18 cellular contexts compared by ENCODE assay signal in genomic region chr10:98416989-98417388, GRCh38. TPM values are rescaled to one million over a fixed set of nuclear protein-coding genes. Genes with fewer than 3 reads are reported as not detected.
DNase-seq lines count a peak whose midpoint lies in the region; ATAC-seq, FAIRE-seq and TF ChIP-seq lines count a peak whose summit lies in the region.
"Had no signal": no experiment of that assay in that cellular context is flagged by ENCODE, and none has a peak within 500 bp of the region (broad histone marks: within the 10 kb centered on the region; RNA-seq: fewer than 3 reads in every experiment).

No MANE protein-coding gene starts in this region.

- in situ Hi-C loops in K562 (cut with MboI) (no loop called here), HAP-1 (cut with MboI; ENCODE audit: low sequenced_read_pairs) (no loop called here)

- no peaks in the 10 kb centered on the region for H3K9me3 Mint-ChIP-seq in natural killer cell
- no peaks in the 10 kb centered on the region for H3K9me3 Mint-ChIP-seq in natural killer cell treated with Interleukin-12 subunit alpha and Interleukin-12 subunit beta and Interleukin-15 and Interleukin-18, amount 100 ng/mL, for 72 hours
- no peaks in the 10 kb centered on the region for H3K9me3 Mint-ChIP-seq in naive thymus-derived CD4-positive, alpha-beta T cell

- H3K79me2 ChIP-seq in K562 (ENCODE audit: control insufficient read depth, insufficient read depth, low read length) = no peaks in the 10 kb centered on the region

- H3K4me2 ChIP-seq in K562 (ENCODE audit: insufficient read depth, low read length) = no peak overlapping the region
- H3K4me2 ChIP-seq: BLaER1 treated with 17β-estradiol and CSF1 and Interleukin-3, amounts not matched to agents 10 nM and 100 nM had no signal

- WGBS in K562 (ENCODE audit: insufficient coverage, low coverage, missing lambda C conversion rate) = 87% methylated on average over 5 of the region's 6 CpGs

- FAIRE-seq in K562 (lab: Jason Lieb, UNC) = no peak

- DNase-seq in natural killer cell (no peak), K562 (ENCODE audit: extremely low read depth in 1 of 4, low spot score in 3 of 4) (peak in 1 of 4 experiments; percentile 6), HAP-1 (ENCODE audit: low spot score in 2 of 2) (no peak)
- DNase-seq in natural killer cell treated with Interleukin-12 subunit alpha and Interleukin-12 subunit beta and Interleukin-15 and Interleukin-18, amount 100 ng/mL, for 72 hours (ENCODE audit: low spot score) = no peak
- no peak for DNase-seq in naive thymus-derived CD4-positive, alpha-beta T cell
- no peak for DNase-seq in activated CD4-positive, alpha-beta T cell treated with anti-CD3 and anti-CD28 coated beads, Interleukin-2, amount 50 U/mL, for 4 hours
- DNase-seq: DMS79, H7, Karpas-422, NCI-H1417 treated with DMSO at 0.1 percent for 48 hours, NCI-H1930, NCI-H226, NCI-H524, PC-3, RPMI8226 had no signal

- H3K36me3 ChIP-seq in K562 (ENCODE audit: control insufficient read depth, insufficient read depth, low read length) (peaks cover 24% of the 10 kb centered on the region; the same call in 1 of the 3 replicates), HAP-1 (replicated peaks) (peaks cover 3% of the 10 kb centered on the region; the same call in 1 of the 2 replicates)
- H3K36me3 ChIP-seq in naive thymus-derived CD4-positive, alpha-beta T cell (ENCODE audit: control insufficient read depth in 2 of 3, insufficient read depth in 3 of 3, low read length in 3 of 3) = peaks cover 0 to 43% (median 7%) of the 10 kb centered on the region in 3 experiments

- peaks cover 12 to 23% of the 10 kb centered on the region in 2 donors for H3K4me1 Mint-ChIP-seq in natural killer cell
- H3K4me1 Mint-ChIP-seq in natural killer cell treated with Interleukin-12 subunit alpha and Interleukin-12 subunit beta and Interleukin-15 and Interleukin-18, amount 100 ng/mL, for 72 hours (ENCODE audit: low read depth in 2 of 2) = peaks cover 11 to 14% of the 10 kb centered on the region in 2 donors
- H3K4me1 Mint-ChIP-seq in naive thymus-derived CD4-positive, alpha-beta T cell = peaks cover 12 to 32% (median 25%) of the 10 kb centered on the region in 7 donors

- TF ChIP-seq CTCF in natural killer cell (IDR thresholded peaks at IDR 0.05) (no peak), K562 (IDR thresholded peaks at IDR 0.05 in 2 of 3, conservative IDR thresholded peaks at IDR 0.05 in 1 of 3; ENCODE audit: insufficient read depth in 2 of 3, low read depth in 1 of 3, low read length in 3 of 3) (no peak)

- no peak for TF ChIP-seq RAD21 in K562 (CRISPR knock-in tag; conservative IDR thresholded peaks at IDR 0.05 in 1 of 2, IDR thresholded peaks at IDR 0.05 in 1 of 2)

- H3K27me3 ChIP-seq in K562 (ENCODE audit: control insufficient read depth in 2 of 2, insufficient read depth in 2 of 2, low read length in 2 of 2) = no peaks in the 10 kb centered on the region
- no peaks in the 10 kb centered on the region for H3K27me3 ChIP-seq in naive thymus-derived CD4-positive, alpha-beta T cell (ENCODE audit: control insufficient read depth in 2 of 2, insufficient read depth in 2 of 2, low read length in 2 of 2)
- no peaks in the 10 kb centered on the region for H3K27me3 ChIP-seq in HAP-1 (ENCODE audit: low read depth)
- H3K27me3 ChIP-seq: BLaER1 treated with 17β-estradiol and CSF1 and Interleukin-3, amounts not matched to agents 10 nM and 100 nM had no signal

- CTCF ChIA-PET in K562 (lab: Yijun Ruan, JAX; ENCODE audit: low intra/inter-chr PET ratio) = no interaction called here
- CTCF ChIA-PET in naive thymus-derived CD4-positive, alpha-beta T cell (lab: Charles Lee) = no interaction called here

- H3K4me3 ChIP-seq in K562 (no peak overlapping the region), HAP-1 (no peak overlapping the region)
- no peak overlapping the region for H3K4me3 ChIP-seq in naive thymus-derived CD4-positive, alpha-beta T cell (ENCODE audit: low read length)
- H3K4me3 ChIP-seq: BLaER1 treated with 17β-estradiol and CSF1 and Interleukin-3, amounts not matched to agents 10 nM and 100 nM had no signal

- H3K4me3 Mint-ChIP-seq in natural killer cell = peak overlapping the region; percentile 25
- no peak overlapping the region for H3K4me3 Mint-ChIP-seq in natural killer cell treated with Interleukin-12 subunit alpha and Interleukin-12 subunit beta and Interleukin-15 and Interleukin-18, amount 100 ng/mL, for 72 hours
- H3K4me3 Mint-ChIP-seq in naive thymus-derived CD4-positive, alpha-beta T cell = no peak overlapping the region

- no peak for TF ChIP-seq POLR2A in K562 (conservative IDR thresholded peaks at IDR 0.05)

- no peak overlapping the region for H2AFZ ChIP-seq in K562 (ENCODE audit: low read depth, low read length)

- H3K4me1 ChIP-seq in K562 (replicated peaks in 1 of 2; ENCODE audit: control insufficient read depth in 2 of 2, insufficient read depth in 2 of 2, low read length in 2 of 2) (peaks cover 6 to 28% of the 10 kb centered on the region in 2 experiments; a peak in 4 of 5 replicates), HAP-1 (peaks cover 7% of the 10 kb centered on the region)
- H3K4me1 ChIP-seq in naive thymus-derived CD4-positive, alpha-beta T cell (ENCODE audit: control insufficient read depth in 2 of 2, insufficient read depth in 2 of 2, low read length in 2 of 2) = peaks cover 0 to 13% of the 10 kb centered on the region in 2 donors

- TF ChIP-seq EP300 in K562 (IDR thresholded peaks at IDR 0.05; ENCODE audit: low read length) = no peak

- H3K9me3 ChIP-seq in K562 (replicated peaks; ENCODE audit: control insufficient read depth, insufficient read depth, low read depth, low read length) (no peaks in the 10 kb centered on the region), HAP-1 (no peaks in the 10 kb centered on the region)
- H3K9me3 ChIP-seq in naive thymus-derived CD4-positive, alpha-beta T cell (ENCODE audit: control insufficient read depth in 2 of 3, low read length in 3 of 3) = no peaks in the 10 kb centered on the region
- H3K9me3 ChIP-seq: BLaER1 treated with 17β-estradiol and CSF1 and Interleukin-3, amounts not matched to agents 10 nM and 100 nM had no signal

- ATAC-seq in natural killer cell = no peak
- no peak for ATAC-seq in natural killer cell treated with Interleukin-12 subunit alpha and Interleukin-12 subunit beta and Interleukin-15 and Interleukin-18, amount 100 ng/mL, for 72 hours
- no peak for ATAC-seq in K562
- no peak for ATAC-seq in naive thymus-derived CD4-positive, alpha-beta T cell
- no peak for ATAC-seq in HG03432 (IDR thresholded peaks at IDR 0.05; ENCODE audit: unreplicated experiment)
- ATAC-seq: PC-3 had no signal

- H3K27ac ChIP-seq in K562 (ENCODE audit: extremely low read depth, low read depth, low read length) = no peak overlapping the region
- H3K27ac ChIP-seq in naive thymus-derived CD4-positive, alpha-beta T cell (ENCODE audit: low read depth, low read length) = no peak overlapping the region
- H3K27ac ChIP-seq: BLaER1 treated with 17β-estradiol and CSF1 and Interleukin-3, amounts not matched to agents 10 nM and 100 nM; HL-60 had no signal

- H3K27me3 Mint-ChIP-seq in natural killer cell (ENCODE audit: low read depth in 2 of 2) = no peaks in the 10 kb centered on the region
- no peaks in the 10 kb centered on the region for H3K27me3 Mint-ChIP-seq in natural killer cell treated with Interleukin-12 subunit alpha and Interleukin-12 subunit beta and Interleukin-15 and Interleukin-18, amount 100 ng/mL, for 72 hours
- no peaks in the 10 kb centered on the region for H3K27me3 Mint-ChIP-seq in naive thymus-derived CD4-positive, alpha-beta T cell

- peak overlapping the region in 1 of 2 donors; percentile 38 for H3K27ac Mint-ChIP-seq in natural killer cell
- no peak overlapping the region for H3K27ac Mint-ChIP-seq in natural killer cell treated with Interleukin-12 subunit alpha and Interleukin-12 subunit beta and Interleukin-15 and Interleukin-18, amount 100 ng/mL, for 72 hours
- peak overlapping the region in 6 of 9 donors; percentile 17 to 95 (median 76) for H3K27ac Mint-ChIP-seq in naive thymus-derived CD4-positive, alpha-beta T cell

- no peaks in the 10 kb centered on the region for H4K20me1 ChIP-seq in K562 (replicated peaks; ENCODE audit: control insufficient read depth, insufficient read depth, low read length)

- POLR2A ChIA-PET in K562 (lab: Yijun Ruan, JAX) = interaction anchor here (0.6 to 1.0 kb wide), 2 partner anchors 14 to 30 kb away, joined by 3 read pairs; partner anchors contain the start of gene HPS1
- POLR2A ChIA-PET in naive thymus-derived CD4-positive, alpha-beta T cell (lab: Charles Lee) = no interaction called here

- H3K9me1 ChIP-seq in K562 (ENCODE audit: control insufficient read depth, insufficient read depth, low read length) = no peaks in the 10 kb centered on the region

- intact Hi-C loops in natural killer cell (cut with micrococcal nuclease) (no loop called here), K562 (cut with micrococcal nuclease) (no loop called here)
- intact Hi-C loops in naive thymus-derived CD4-positive, alpha-beta T cell (cut with micrococcal nuclease) = no loop called here

- BruUV-seq in K562 (replicated peaks; lab: Mats Ljungman, UMichigan) = no TSS peak

- H3K36me3 Mint-ChIP-seq in natural killer cell = peaks cover 7% of the 10 kb centered on the region
- peaks cover 6% of the 10 kb centered on the region for H3K36me3 Mint-ChIP-seq in natural killer cell treated with Interleukin-12 subunit alpha and Interleukin-12 subunit beta and Interleukin-15 and Interleukin-18, amount 100 ng/mL, for 72 hours
- H3K36me3 Mint-ChIP-seq in naive thymus-derived CD4-positive, alpha-beta T cell = peaks cover 0 to 17% (median 4%) of the 10 kb centered on the region in 5 donors

- H3K9ac ChIP-seq in K562 (ENCODE audit: insufficient read depth in 1 of 2, low read depth in 2 of 2, low read length in 2 of 2) = no peak overlapping the region
- H3K9ac ChIP-seq: BLaER1 treated with 17β-estradiol and CSF1 and Interleukin-3, amounts not matched to agents 10 nM and 100 nM had no signal

RNA-seq across cellular contexts. Expression of gene PYROXD2, which starts 2.0 kb away (rescaled TPM):
- total RNA-seq in natural killer cell (10 to 100 TPM; 20.8 to 28.2 (median 28.0) TPM), K562 (2014; rRNA removed) (0.14 TPM in 1 of 2 replicates, not detected in the other), K562 (2014; rRNA removed; fragmentation: Illumina TruSeq; extraction: Trizol) (0.15 TPM in 1 of 2 replicates, not detected in the other), K562 (2015; rRNA removed; fragmentation: Illumina TruSeq; extraction: Trizol) (0.83 TPM in 1 of 2 replicates, not detected in the other), K562 (2021) (0.58 and 1.0 TPM in 2 replicates)
- 1 to 10 TPM; 6.1 to 7.2 TPM for total RNA-seq in natural killer cell treated with Interleukin-12 subunit alpha and Interleukin-12 subunit beta and Interleukin-15 and Interleukin-18, amount 100 ng/mL, for 72 hours
- total RNA-seq in K562 (2011; cell fraction: chromatin; rRNA removed; ENCODE audit: low replicate concordance) = 1.5 and 7.7 TPM in 2 replicates
- total RNA-seq in K562 (2011; cell fraction: nucleolus; rRNA removed) = 2.0 and 2.7 TPM in 2 replicates
- 2.6 and 4.7 TPM in 2 replicates for total RNA-seq in K562 (2011; cell fraction: nucleoplasm; rRNA removed)
- polyA plus RNA-seq in K562 (2011; rRNA removed) (1.4 and 2.1 TPM in 2 replicates), K562 (2014; fragmentation: Illumina TruSeq; extraction: Trizol) (0.36 TPM in 1 of 2 replicates, not detected in the other), K562 (2014; fragmentation: Nextera tagmentation; extraction: Ambion mirVana) (under 1 TPM; 0.56 to 0.67 TPM), K562 (2014; rRNA removed) (0.09 and 0.64 TPM in 2 replicates)
- polyA plus RNA-seq in K562 (2011; cell fraction: cytosol; rRNA removed) = 0.25 and 0.54 TPM in 2 replicates
- polyA plus RNA-seq in K562 (2011; cell fraction: nucleus; rRNA removed) = 7.7 and 14.3 TPM in 2 replicates
- polyA plus RNA-seq in K562 (2012) = 1.0 and 2.6 TPM in 2 replicates
- polyA minus RNA-seq in K562 (2011; rRNA and poly(A)+ RNA removed) = 0.49 and 0.87 TPM in 2 replicates
- polyA minus RNA-seq in K562 (2011; cell fraction: cytosol; rRNA and poly(A)+ RNA removed) = not detected in 2 replicates
- 0.94 and 1.1 TPM in 2 replicates for polyA minus RNA-seq in K562 (2011; cell fraction: nucleus; rRNA and poly(A)+ RNA removed)
- 10 to 100 TPM; 11.9 to 37.1 (median 26.9) TPM for total RNA-seq in naive thymus-derived CD4-positive, alpha-beta T cell
- 1 to 10 TPM; 5.6 TPM for polyA plus RNA-seq in naive thymus-derived CD4-positive, alpha-beta T cell

RNA-seq across cellular contexts. Expression of gene HPS1, which starts 29.7 kb away (rescaled TPM):
- 100 to 1,000 TPM in 2 of 3 donors, 10 to 100 TPM in 1; 92.4 to 103 (median 102) TPM for total RNA-seq in natural killer cell
- 100 to 1,000 TPM in 1 of 2 donors, 10 to 100 TPM in 1; 78.8 to 124 TPM for total RNA-seq in natural killer cell treated with Interleukin-12 subunit alpha and Interleukin-12 subunit beta and Interleukin-15 and Interleukin-18, amount 100 ng/mL, for 72 hours
- 66.7 and 154 TPM in 2 replicates for total RNA-seq in K562 (2011; cell fraction: chromatin; rRNA removed; ENCODE audit: low replicate concordance)
- 80.3 and 92.9 TPM in 2 replicates for total RNA-seq in K562 (2011; cell fraction: nucleolus; rRNA removed)
- 62.7 and 73.1 TPM in 2 replicates for total RNA-seq in K562 (2011; cell fraction: nucleoplasm; rRNA removed)
- 26.3 and 37.1 TPM in 2 replicates for total RNA-seq in K562 (2014; rRNA removed)
- 16.2 and 18.7 TPM in 2 replicates for total RNA-seq in K562 (2014; rRNA removed; fragmentation: Illumina TruSeq; extraction: Trizol)
- total RNA-seq in K562 (2015; rRNA removed; fragmentation: Illumina TruSeq; extraction: Trizol) = 20.8 and 23.2 TPM in 2 replicates
- total RNA-seq in K562 (2021) = 43.6 and 45.3 TPM in 2 replicates
- polyA plus RNA-seq in K562 (2011; rRNA removed) = 36.1 and 53.7 TPM in 2 replicates
- 29.6 and 48.7 TPM in 2 replicates for polyA plus RNA-seq in K562 (2011; cell fraction: cytosol; rRNA removed)
- polyA plus RNA-seq in K562 (2011; cell fraction: nucleus; rRNA removed) = 137 and 184 TPM in 2 replicates
- 46.1 and 96.9 TPM in 2 replicates for polyA plus RNA-seq in K562 (2012)
- 31.0 and 35.2 TPM in 2 replicates for polyA plus RNA-seq in K562 (2014; fragmentation: Illumina TruSeq; extraction: Trizol)
- polyA plus RNA-seq in K562 (2014; fragmentation: Nextera tagmentation; extraction: Ambion mirVana) = 10 to 100 TPM; 18.1 to 23.7 TPM
- polyA plus RNA-seq in K562 (2014; rRNA removed) = 34.4 and 38.4 TPM in 2 replicates
- 20.8 and 27.8 TPM in 2 replicates for polyA minus RNA-seq in K562 (2011; rRNA and poly(A)+ RNA removed)
- 24.5 and 27.4 TPM in 2 replicates for polyA minus RNA-seq in K562 (2011; cell fraction: cytosol; rRNA and poly(A)+ RNA removed)
- polyA minus RNA-seq in K562 (2011; cell fraction: nucleus; rRNA and poly(A)+ RNA removed) = 43.5 and 44.1 TPM in 2 replicates
- total RNA-seq in naive thymus-derived CD4-positive, alpha-beta T cell = 100 to 1,000 TPM in 2 of 5 experiments, 10 to 100 TPM in 3; 68.5 to 107 (median 90.9) TPM
- 10 to 100 TPM; 54.3 to 70.8 TPM for polyA plus RNA-seq in naive thymus-derived CD4-positive, alpha-beta T cell

Comparison
In these comparisons a context has a peak if more than half of its experiments do, and no peak if none do; other contexts are left out.
1. H3K27ac Mint-ChIP-seq: peak in naive thymus-derived CD4-positive, alpha-beta T cell (6 of 9); none in natural killer cell treated with Interleukin-12 subunit alpha and Interleukin-12 subunit beta and Interleukin-15 and Interleukin-18, amount 100 ng/mL, for 72 hours (0 of 2).